ENCODE assay signal across 12 cellular contexts in genomic region chr10:34689053-34689452, GRCh38.
DNase-seq lines count a peak whose midpoint lies in the region; ATAC-seq, FAIRE-seq and TF ChIP-seq lines count a peak whose summit lies in the region.
"Had no signal": no experiment of that assay in that cellular context is flagged by ENCODE, and none has a peak within 500 bp of the region (broad histone marks: within the 10 kb centered on the region; RNA-seq: fewer than 3 reads in every experiment).

No MANE protein-coding gene starts in this region.

- no peak overlapping the region for H4K91ac ChIP-seq in trophoblast cell (ENCODE audit: low read depth, low read length)

- no peak for TF ChIP-seq POLR2A in uterus (IDR thresholded peaks at IDR 0.05)

- no peak overlapping the region for H2AFZ ChIP-seq in trophoblast cell (ENCODE audit: insufficient read depth, low read length, poor library complexity)

- H3K9me3 ChIP-seq in SJCRH30 (replicated peaks), result no peaks in the 10 kb centered on the region
- no peaks in the 10 kb centered on the region for H3K9me3 ChIP-seq in pancreas
- no peaks in the 10 kb centered on the region for H3K9me3 ChIP-seq in trophoblast cell (ENCODE audit: insufficient read depth, low read depth, low read length)
- H3K9me3 ChIP-seq in uterus, result no peaks in the 10 kb centered on the region
- H3K9me3 ChIP-seq: neutrophil had no signal

- no peak for TF ChIP-seq CTCF in fibroblast of mammary gland (conservative IDR thresholded peaks at IDR 0.05; ENCODE audit: control insufficient read depth, insufficient read depth, low read depth, low read length)
- TF ChIP-seq CTCF in pancreas (IDR thresholded peaks at IDR 0.05), result no peak
- TF ChIP-seq CTCF in uterus (IDR thresholded peaks at IDR 0.05), result no peak

- H4K12ac ChIP-seq in trophoblast cell (ENCODE audit: low read depth, low read length), result no peak overlapping the region

- ATAC-seq in pancreas, result peak; percentile 43 to 67 (median 52)
- no peak for ATAC-seq in activated T-cell treated with anti-CD3 and anti-CD28 coated beads, Interleukin-2, amount 50 U/mL, for 4 hours

- no peaks in the 10 kb centered on the region for H3K4me1 Mint-ChIP-seq in activated T-cell treated with anti-CD3 and anti-CD28 coated beads, Interleukin-2, amount 50 U/mL, for 4 hours (ENCODE audit: low read depth)
- H3K4me1 Mint-ChIP-seq: activated naive CD8-positive, alpha-beta T cell treated with anti-CD3 and anti-CD28 coated beads, Interleukin-2, amount 10 ng/mL, durations not matched to agents 7 days and 5 days had no signal

- intact Hi-C loops in pancreas (cut with DNase I), result no loop called here
- intact Hi-C loops in uterus (cut with DNase I; ENCODE audit: low total_unique reads), result loop anchor here (10.0 kb wide), 1 partner anchor 126 kb away; the partner anchor contains the start of gene PARD3

- WGBS in pancreas, 2 donors, result 10 to 14% methylated on average over 8 of the region's 8 CpGs
- WGBS in trophoblast cell (ENCODE audit: extremely low coverage, insufficient coverage, insufficient read length), result no CpG with 5 or more reads among the region's 8 CpGs

- H3K4me3 Mint-ChIP-seq in activated T-cell treated with anti-CD3 and anti-CD28 coated beads, Interleukin-2, amount 50 U/mL, for 4 hours, result no peak overlapping the region
- H3K4me3 Mint-ChIP-seq: activated naive CD8-positive, alpha-beta T cell treated with anti-CD3 and anti-CD28 coated beads, Interleukin-2, amount 10 ng/mL, durations not matched to agents 7 days and 5 days had no signal

- H3K79me1 ChIP-seq in trophoblast cell (ENCODE audit: low read length), result no peaks in the 10 kb centered on the region

- H3K9ac ChIP-seq in trophoblast cell (ENCODE audit: low read length), result no peak overlapping the region

- H3K14ac ChIP-seq in trophoblast cell (ENCODE audit: low read length), result no peak overlapping the region

- no peaks in the 10 kb centered on the region for H3K79me2 ChIP-seq in trophoblast cell (ENCODE audit: control insufficient read depth, insufficient read depth, low read length, poor library complexity)

- peaks cover 18% of the 10 kb centered on the region for H3K4me1 ChIP-seq in SJCRH30
- peaks cover 12 to 13% (median 12%) of the 10 kb centered on the region in 3 donors for H3K4me1 ChIP-seq in pancreas
- H3K4me1 ChIP-seq in trophoblast cell (ENCODE audit: control insufficient read depth in 1 of 2, insufficient read depth in 2 of 2, low read length in 2 of 2), result peaks cover 0 to 2% of the 10 kb centered on the region in 2 experiments
- H3K4me1 ChIP-seq in uterus, result peaks cover 0 to 9% of the 10 kb centered on the region in 2 donors

- H2BK12ac ChIP-seq in trophoblast cell (ENCODE audit: low read length), result no peak overlapping the region

- peak; percentile 18 for DNase-seq in NCI-H1694 treated with DMSO at 0.1 percent for 48 hours (lab: John Stamatoyannopoulos, UW)
- DNase-seq in NCI-H1694 (lab: John Stamatoyannopoulos, UW), result no peak
- peak; percentile 39 to 68 for DNase-seq in SJCRH30
- DNase-seq in fibroblast of mammary gland (ENCODE audit: low read depth), result peak; percentile 66
- DNase-seq in pancreas, result no peak
- no peak for DNase-seq in trophoblast cell
- DNase-seq in uterus, result no peak
- no peak for DNase-seq in activated T-cell treated with anti-CD3 and anti-CD28 coated beads, Interleukin-2, amount 50 U/mL, for 4 hours
- DNase-seq: activated naive CD8-positive, alpha-beta T cell treated with anti-CD3 and anti-CD28 coated beads, Interleukin-2, amount 10 ng/mL, durations not matched to agents 7 days and 5 days; stimulated activated CD4-positive, alpha-beta T cell treated with anti-CD3 and anti-CD28 coated beads, Interleukin-12 subunit alpha, Interleukin-12 subunit beta, amount 100 ng/mL, for 4 hours; SW 1271 had no signal

- H2BK5ac ChIP-seq in trophoblast cell (ENCODE audit: low read depth, low read length, poor library complexity), result no peak overlapping the region

- no peak for FAIRE-seq in pancreas (lab: Jason Lieb, UNC)

- no peak overlapping the region for H3K18ac ChIP-seq in trophoblast cell (ENCODE audit: low read length)

- no peaks in the 10 kb centered on the region for H3K9me3 Mint-ChIP-seq in activated T-cell treated with anti-CD3 and anti-CD28 coated beads, Interleukin-2, amount 50 U/mL, for 4 hours

- no peak overlapping the region for H3K4me2 ChIP-seq in trophoblast cell (ENCODE audit: low read length)

- H3K4ac ChIP-seq in trophoblast cell (ENCODE audit: low read depth, low read length), result no peak overlapping the region

- H2AK5ac ChIP-seq in trophoblast cell (ENCODE audit: low read length), result no peak overlapping the region

- H3K4me3 ChIP-seq in SJCRH30 (no peak overlapping the region), fibroblast of mammary gland (ENCODE audit: control insufficient read depth, low read depth, low read length) (no peak overlapping the region), pancreas (no peak overlapping the region), trophoblast cell (ENCODE audit: low read depth, low read length) (no peak overlapping the region), uterus (no peak overlapping the region)

- no peak overlapping the region for H2BK120ac ChIP-seq in trophoblast cell (ENCODE audit: insufficient read depth, low read length, poor library complexity)

- H3K36me3 ChIP-seq in SJCRH30 (no peaks in the 10 kb centered on the region), pancreas (no peaks in the 10 kb centered on the region), trophoblast cell (ENCODE audit: control insufficient read depth in 1 of 2, insufficient read depth in 2 of 2, low read length in 2 of 2) (no peaks in the 10 kb centered on the region), uterus (no peaks in the 10 kb centered on the region)
- H3K36me3 ChIP-seq: neutrophil had no signal

- H3K27me3 Mint-ChIP-seq in activated T-cell treated with anti-CD3 and anti-CD28 coated beads, Interleukin-2, amount 50 U/mL, for 4 hours (ENCODE audit: low read depth), result peaks cover 2% of the 10 kb centered on the region

- H3K27me3 ChIP-seq in SJCRH30, result no peaks in the 10 kb centered on the region
- no peaks in the 10 kb centered on the region for H3K27me3 ChIP-seq in pancreas
- no peaks in the 10 kb centered on the region for H3K27me3 ChIP-seq in trophoblast cell (ENCODE audit: insufficient read depth, low read length)
- H3K27me3 ChIP-seq in uterus, result no peaks in the 10 kb centered on the region
- H3K27me3 ChIP-seq: neutrophil had no signal

- H3K27ac ChIP-seq in SJCRH30, result no peak overlapping the region
- H3K27ac ChIP-seq in pancreas, result no peak overlapping the region
- H3K27ac ChIP-seq in trophoblast cell (ENCODE audit: low read depth, low read length), result no peak overlapping the region
- peak overlapping the region in 1 of 2 donors; percentile 26 for H3K27ac ChIP-seq in uterus
- H3K27ac ChIP-seq: neutrophil had no signal

- H3K36me3 Mint-ChIP-seq in activated T-cell treated with anti-CD3 and anti-CD28 coated beads, Interleukin-2, amount 50 U/mL, for 4 hours (ENCODE audit: insufficient read depth), result no peaks in the 10 kb centered on the region
- H3K36me3 Mint-ChIP-seq: activated naive CD8-positive, alpha-beta T cell treated with anti-CD3 and anti-CD28 coated beads, Interleukin-2, amount 10 ng/mL, durations not matched to agents 7 days and 5 days had no signal

- H4K8ac ChIP-seq in trophoblast cell (ENCODE audit: low read depth, low read length), result no peak overlapping the region

- H3K23ac ChIP-seq in trophoblast cell (ENCODE audit: low read length), result no peak overlapping the region

Comparison
In these comparisons a context has a peak if more than half of its experiments do, and no peak if none do; other contexts are left out.
1. DNase-seq: peak in NCI-H1694 treated with DMSO at 0.1 percent for 48 hours (single experiment), SJCRH30 (2 of 2) and fibroblast of mammary gland (single experiment); none in NCI-H1694 (single experiment), pancreas (0 of 6), trophoblast cell (0 of 2), uterus (0 of 2) and activated T-cell treated with anti-CD3 and anti-CD28 coated beads, Interleukin-2, amount 50 U/mL, for 4 hours (single experiment).
2. ATAC-seq: peak in pancreas (4 of 4); none in activated T-cell treated with anti-CD3 and anti-CD28 coated beads, Interleukin-2, amount 50 U/mL, for 4 hours (0 of 2).